ENCODE assay signal across 12 cellular contexts in genomic region chr19:36225219-36225892, GRCh38. TPM values are rescaled to one million over a fixed set of nuclear protein-coding genes. Genes with fewer than 3 reads are reported as not detected.
DNase-seq lines count a peak whose midpoint lies in the region; ATAC-seq and TF ChIP-seq lines count a peak whose summit lies in the region.
"Had no signal": no experiment of that assay in that cellular context is flagged by ENCODE, and none has a peak within 500 bp of the region (broad histone marks: within the 10 kb centered on the region; RNA-seq: fewer than 3 reads in every experiment).

No MANE protein-coding gene starts in this region.

- POLR2A ChIA-PET in activated CD8-positive, alpha-beta T cell treated with anti-CD3 and anti-CD28 coated beads for 36 hours (lab: Charles Lee): no interaction called here

- peaks cover 0 to 18% (median 14%) of the 10 kb centered on the region in 4 donors for H3K4me1 ChIP-seq in tibial artery

- H3K27me3 ChIP-seq in tibial artery: no peaks in the 10 kb centered on the region

- H3K27me3 Mint-ChIP-seq in activated CD8-positive, alpha-beta T cell treated with anti-CD3 and anti-CD28 coated beads for 36 hours: no peaks in the 10 kb centered on the region

- intact Hi-C loops in activated CD8-positive, alpha-beta T cell treated with anti-CD3 and anti-CD28 coated beads for 36 hours (cut with micrococcal nuclease): no loop called here
- intact Hi-C loops in tibial artery (cut with DNase I; ENCODE audit: low total_unique reads): no loop called here

- peaks cover 40 to 86% (median 81%) of the 10 kb centered on the region in 3 donors for H3K36me3 ChIP-seq in tibial artery

- peaks cover 80% of the 10 kb centered on the region for H3K36me3 Mint-ChIP-seq in activated CD8-positive, alpha-beta T cell treated with anti-CD3 and anti-CD28 coated beads for 36 hours (ENCODE audit: low read depth)

- CTCF ChIA-PET in activated CD8-positive, alpha-beta T cell treated with anti-CD3 and anti-CD28 coated beads for 36 hours (lab: Charles Lee): interaction anchor here (1.5 kb wide), 1 partner anchor 97 kb away, joined by 4 read pairs; no protein-coding TSS in a partner anchor

- TF ChIP-seq CTCF in activated CD8-positive, alpha-beta T cell treated with anti-CD3 and anti-CD28 coated beads for 36 hours (IDR thresholded peaks at IDR 0.05): no peak
- TF ChIP-seq CTCF in tibial artery (IDR thresholded peaks at IDR 0.05): no peak

- H3K9me3 Mint-ChIP-seq in activated CD8-positive, alpha-beta T cell treated with anti-CD3 and anti-CD28 coated beads for 36 hours: peaks cover 15% of the 10 kb centered on the region

- no peak overlapping the region for H3K4me3 Mint-ChIP-seq in activated CD8-positive, alpha-beta T cell treated with anti-CD3 and anti-CD28 coated beads for 36 hours

- H3K4me3 ChIP-seq in tibial artery: no peak overlapping the region

- DNase-seq in AG08396 (ENCODE audit: low spot score): peak; percentile 51
- DNase-seq in GM03348 (ENCODE audit: low spot score): peak; percentile 64
- DNase-seq in activated CD8-positive, alpha-beta T cell treated with anti-CD3 and anti-CD28 coated beads for 36 hours: no peak
- peak; percentile 79 for DNase-seq in fibroblast of peridontal ligament (ENCODE audit: extremely low read depth)
- DNase-seq in tibial artery: no peak
- DNase-seq in NCI-H345 treated with DMSO at 0.1 percent for 48 hours (lab: John Stamatoyannopoulos, UW; ENCODE audit: unreplicated experiment): no peak
- DNase-seq: activated effector memory CD4-positive, alpha-beta T cell treated with Interleukin-2 at 50 U/mL for 16 hours; DND-41; NCI-H345 had no signal

- H3K9me3 ChIP-seq in tibial artery: peaks cover 0 to 4% (median 0%) of the 10 kb centered on the region in 3 donors

- H3K4me1 Mint-ChIP-seq in activated CD8-positive, alpha-beta T cell treated with anti-CD3 and anti-CD28 coated beads for 36 hours (ENCODE audit: low read depth): peaks cover 31% of the 10 kb centered on the region

- peak overlapping the region; percentile 70 for H3K27ac Mint-ChIP-seq in activated CD8-positive, alpha-beta T cell treated with anti-CD3 and anti-CD28 coated beads for 36 hours

- no peak overlapping the region for H3K27ac ChIP-seq in tibial artery

- ATAC-seq in activated CD8-positive, alpha-beta T cell treated with anti-CD3 and anti-CD28 coated beads for 36 hours: no peak
- no peak for ATAC-seq in HG03460 (IDR thresholded peaks at IDR 0.05; ENCODE audit: unreplicated experiment)
- ATAC-seq in GM18870 (IDR thresholded peaks at IDR 0.05; ENCODE audit: unreplicated experiment): no peak
- ATAC-seq: HepG2 had no signal

RNA-seq across cellular contexts. Expression of gene ZNF146, which starts 10.4 kb away (rescaled TPM):
- 100 to 1,000 TPM; 102 to 109 TPM for total RNA-seq in activated CD8-positive, alpha-beta T cell treated with anti-CD3 and anti-CD28 coated beads for 36 hours

RNA-seq across cellular contexts. Expression of gene ZNF565, which starts 10.9 kb away (rescaled TPM):
- 1 to 10 TPM; 1.3 to 1.6 TPM for total RNA-seq in activated CD8-positive, alpha-beta T cell treated with anti-CD3 and anti-CD28 coated beads for 36 hours

Comparison
In these comparisons a context has a peak if more than half of its experiments do, and no peak if none do; other contexts are left out.
1. DNase-seq: peak in AG08396 (single experiment), GM03348 (single experiment) and fibroblast of peridontal ligament (single experiment); none in activated CD8-positive, alpha-beta T cell treated with anti-CD3 and anti-CD28 coated beads for 36 hours (single experiment), tibial artery (0 of 2) and NCI-H345 treated with DMSO at 0.1 percent for 48 hours (single experiment).